Comparison of ENCODE assay signal across 1 cellular context in genomic region chr14:68598621-68599447, GRCh38.
TF ChIP-seq lines count a peak whose summit lies in the region.

No MANE protein-coding gene starts in this region.

TF ChIP-seq in A549, 52 proteins besides CTCF, POLR2A, EP300 and RAD21 (continued from another document):
- TF ChIP-seq HMGXB4 (CRISPR knock-in tag; IDR thresholded peaks at IDR 0.05; ENCODE audit: borderline replicate concordance) (no peak), ELK1 (IDR thresholded peaks at IDR 0.05; ENCODE audit: low read depth, low read length) (no peak), PHF8 (IDR thresholded peaks at IDR 0.05; ENCODE audit: borderline replicate concordance, low read depth) (no peak), SREBF2 (IDR thresholded peaks at IDR 0.05) (no peak), USF2 (IDR thresholded peaks at IDR 0.05) (no peak), HOXB5 (CRISPR knock-in tag; IDR thresholded peaks at IDR 0.05) (0 out of 2 replicates have a peak, but pooled peaks have one; percentile 51), ZNF302 (CRISPR knock-in tag; IDR thresholded peaks at IDR 0.05) (no peak), TP53 (CRISPR knock-in tag; IDR thresholded peaks at IDR 0.05) (no peak), HDAC2 (IDR thresholded peaks at IDR 0.05) (no peak), CBX2 (IDR thresholded peaks at IDR 0.05; ENCODE audit: borderline replicate concordance, low read depth) (no peak), MAX (IDR thresholded peaks at IDR 0.05) (peak; percentile 82), HOXA7 (CRISPR knock-in tag; IDR thresholded peaks at IDR 0.05) (no peak), E2F6 (IDR thresholded peaks at IDR 0.05; ENCODE audit: borderline replicate concordance, low read depth) (peak; percentile 48), RARB (CRISPR knock-in tag; IDR thresholded peaks at IDR 0.05) (no peak), CHD4 (IDR thresholded peaks at IDR 0.05; ENCODE audit: borderline replicate concordance) (no peak), RNF2 (IDR thresholded peaks at IDR 0.05; ENCODE audit: borderline replicate concordance, low read depth) (no peak), HEYL (CRISPR knock-in tag; IDR thresholded peaks at IDR 0.05) (no peak), CHD2 (IDR thresholded peaks at IDR 0.05; ENCODE audit: low read length, partially characterized antibody) (no peak), CBX8 (IDR thresholded peaks at IDR 0.05) (no peak), ESRRA (IDR thresholded peaks at IDR 0.05; ENCODE audit: borderline replicate concordance, low read length) (no peak), GATA3 (IDR thresholded peaks at IDR 0.05; ENCODE audit: borderline replicate concordance) (peak; percentile 85), ZFP36 (IDR thresholded peaks at IDR 0.05; ENCODE audit: borderline replicate concordance, partially characterized antibody) (no peak), POLR2AphosphoS2 (conservative IDR thresholded peaks at IDR 0.05; ENCODE audit: low read length) (no peak)
TF ChIP-seq in A549: peak in this region for 13.
